Comparison of ENCODE assay signal across 11 cellular contexts in the genomic region with DNA sequence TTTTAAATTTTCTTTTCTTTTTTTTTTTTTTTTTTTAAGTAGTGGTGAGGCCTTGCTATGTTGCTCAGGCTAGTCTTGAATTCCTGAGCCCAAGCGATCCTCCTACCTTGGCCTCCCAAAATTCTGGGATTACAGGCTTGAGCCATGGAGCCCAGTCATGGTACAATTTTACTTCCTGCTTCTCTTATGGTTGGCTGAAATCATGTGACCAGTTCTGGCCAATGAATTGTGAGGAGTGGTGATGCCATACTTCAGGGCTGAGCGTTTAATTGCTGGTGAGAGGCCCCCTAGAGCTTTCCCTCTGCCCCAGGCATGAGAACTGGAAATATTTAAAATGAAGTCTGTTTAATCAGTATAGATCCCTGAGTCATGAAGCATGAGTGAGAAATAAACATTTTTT. TPM values are rescaled to one million over a fixed set of nuclear protein-coding genes. Genes with fewer than 3 reads are reported as not detected.
A peak's percentile ranks its signal among the peaks of the same experiment; 100 is the strongest.
DNase-seq lines count a peak whose midpoint lies in the region; TF ChIP-seq lines count a peak whose summit lies in the region.
"Had no signal": no experiment of that assay in that cellular context is flagged by ENCODE, and none has a peak within 500 bp of the region (broad histone marks: within the 10 kb centered on the region; RNA-seq: fewer than 3 reads in every experiment).

No MANE protein-coding gene starts in this region.

- TF ChIP-seq CTCF in OCI-LY7 (conservative IDR thresholded peaks at IDR 0.05; ENCODE audit: low read length) (no peak), epithelial cell of esophagus (IDR thresholded peaks at IDR 0.05; ENCODE audit: insufficient read depth, low read depth, low read length, missing control alignments) (no peak)

- H3K27ac ChIP-seq in OCI-LY7 (ENCODE audit: low read depth, low read length, poor library complexity, severe bottlenecking) = no peak overlapping the region

- DNase-seq in EL (peak; percentile 58), HT1080 (ENCODE audit: low read depth) (peak; percentile 53), OCI-LY7 (ENCODE audit: low spot score) (peak; percentile 40), epithelial cell of esophagus (ENCODE audit: low read depth) (peak; percentile 23), NCI-H2196 (lab: John Stamatoyannopoulos, UW; ENCODE audit: unreplicated experiment) (no peak), HT-29 (ENCODE audit: low spot score) (no peak), C1 segment of cervical spinal cord (lab: John Stamatoyannopoulos, UW) (no peak), DMS153 (lab: John Stamatoyannopoulos, UW) (no peak)
- DNase-seq: activated CD8-positive, alpha-beta memory T cell treated with anti-CD3 and anti-CD28 coated beads, Interleukin-2, amount 50 U/mL, for 4 hours; DMS79 treated with DMSO at 0.1 percent for 48 hours; stimulated activated CD4-positive, alpha-beta T cell treated with anti-CD3 and anti-CD28 coated beads, Interleukin-2, amount 100 ng/mL, for 24 hours had no signal

- no peaks in the 10 kb centered on the region for H3K4me1 ChIP-seq in OCI-LY7 (ENCODE audit: insufficient read depth, low read length, poor library complexity, severe bottlenecking)

- no TSS peak for BruUV-seq in OCI-LY7 (replicated peaks; lab: Mats Ljungman, UMichigan)

- H4K20me1 ChIP-seq in OCI-LY7 (ENCODE audit: insufficient read depth, low read length) = no peaks in the 10 kb centered on the region

- H3K9me2 ChIP-seq in OCI-LY7 (ENCODE audit: insufficient read depth, low read length) = no peaks in the 10 kb centered on the region

- intact Hi-C loops in OCI-LY7 (cut with micrococcal nuclease; ENCODE audit: unreplicated experiment) = no loop called here

- CTCF ChIA-PET in OCI-LY7 (lab: Charles Lee; ENCODE audit: unreplicated experiment) = no interaction called here

- no peaks in the 10 kb centered on the region for H3K9me3 ChIP-seq in OCI-LY7 (ENCODE audit: low read length)

- H3K4me2 ChIP-seq in OCI-LY7 (ENCODE audit: low read length) = no peak overlapping the region

- H3K4me3 ChIP-seq in OCI-LY7 (ENCODE audit: low read depth, low read length, poor library complexity, severe bottlenecking) (no peak overlapping the region), epithelial cell of esophagus (ENCODE audit: low read length) (no peak overlapping the region)

- no peaks in the 10 kb centered on the region for H3K79me2 ChIP-seq in OCI-LY7 (ENCODE audit: insufficient read depth, low read depth, low read length)

- H3K36me3 ChIP-seq in OCI-LY7 (ENCODE audit: insufficient read depth, low read length) = no peaks in the 10 kb centered on the region

- H2AFZ ChIP-seq in OCI-LY7 (ENCODE audit: low read length) = peak overlapping the region; percentile 60; the same call in 1 of the 2 replicates

- POLR2A ChIA-PET in OCI-LY7 (lab: Charles Lee) = interaction anchor here (0.6 kb wide), 1 partner anchor 118 kb away, joined by 4 read pairs; no protein-coding TSS in a partner anchor

RNA-seq across cellular contexts. Expression of a gene that starts 22.2 kb away (rescaled TPM):
- 7.3 and 11.1 TPM in 2 replicates for total RNA-seq in HT1080 (2014; rRNA removed; shearing (Covaris generic))
- polyA plus RNA-seq in HT1080 (2015; cell fraction: cytosol; rRNA removed) = 25.4 and 31.1 TPM in 2 replicates
- 27.7 and 39.1 TPM in 2 replicates for polyA plus RNA-seq in HT1080 (2015; cell fraction: nucleus; rRNA removed)
- not detected in 2 replicates for total RNA-seq in OCI-LY7 (2014; rRNA removed; shearing (Covaris generic))
- not detected in 2 replicates for total RNA-seq in OCI-LY7 (2022)
- 46.2 and 48.0 TPM in 2 replicates for total RNA-seq in HT-29 (2014; rRNA removed; shearing (Covaris generic))

Comparison
In these comparisons a context has a peak if more than half of its experiments do, and no peak if none do; other contexts are left out.
1. DNase-seq: peak in EL (single experiment), HT1080 (single experiment), OCI-LY7 (single experiment) and epithelial cell of esophagus (single experiment); none in NCI-H2196 (single experiment), HT-29 (single experiment), C1 segment of cervical spinal cord (0 of 14) and DMS153 (single experiment).